Comparison of ENCODE assay signal across 22 cellular contexts in the genomic region with DNA sequence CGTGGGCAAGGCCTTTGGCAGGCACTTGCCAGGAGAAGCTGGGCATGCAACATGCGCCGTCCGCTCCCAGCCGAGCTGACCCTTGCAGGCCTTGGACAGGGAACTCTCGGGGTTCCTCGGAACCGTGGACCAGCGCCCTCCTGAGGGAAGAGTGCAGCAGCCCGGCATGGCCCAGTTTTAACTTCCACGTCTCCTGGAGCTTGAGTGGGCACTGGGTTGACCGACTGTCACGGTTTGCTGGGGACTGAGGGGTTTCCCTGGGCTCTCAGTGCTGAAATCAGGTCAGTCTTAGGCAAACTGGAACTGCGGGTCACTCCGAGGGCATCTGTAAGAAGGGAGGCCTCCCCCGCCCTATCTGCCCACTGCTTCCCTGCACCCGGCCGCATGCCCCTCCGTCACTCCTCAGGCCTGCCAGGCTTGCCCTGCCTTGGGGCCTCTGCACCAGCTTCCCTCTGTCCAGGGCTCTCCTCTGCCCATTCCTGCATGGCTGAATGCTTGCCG.
DNase-seq lines count a peak whose midpoint lies in the region; FAIRE-seq and TF ChIP-seq lines count a peak whose summit lies in the region.
"Had no signal": no experiment of that assay in that cellular context is flagged by ENCODE, and none has a peak within 500 bp of the region (broad histone marks: within the 10 kb centered on the region; RNA-seq: fewer than 3 reads in every experiment).

No MANE protein-coding gene starts in this region.

- TF ChIP-seq EP300 in sigmoid colon (IDR thresholded peaks at IDR 0.05) = no peak

- no peaks in the 10 kb centered on the region for H3K79me1 ChIP-seq in H9 (ENCODE audit: insufficient read depth, low read depth, low read length, poor library complexity, severe bottlenecking)
- H3K79me1 ChIP-seq in trophoblast cell (ENCODE audit: low read length) = no peaks in the 10 kb centered on the region

- peaks cover 48 to 59% (median 57%) of the 10 kb centered on the region in 10 experiments for H3K4me1 ChIP-seq in BLaER1 treated with 17β-estradiol and CSF1 and Interleukin-3, amounts not matched to agents 10 nM and 100 nM
- H3K4me1 ChIP-seq in H9 (ENCODE audit: insufficient read depth, low read length) (no peaks in the 10 kb centered on the region), kidney (ENCODE audit: control insufficient read depth in 1 of 2, insufficient read depth in 1 of 2, low read depth in 1 of 2, low read length in 2 of 2) (no peaks in the 10 kb centered on the region), sigmoid colon (no peaks in the 10 kb centered on the region), trophoblast cell (ENCODE audit: control insufficient read depth in 1 of 2, insufficient read depth in 2 of 2, low read length in 2 of 2) (no peaks in the 10 kb centered on the region)
- H3K4me1 ChIP-seq: A549 had no signal

- H2BK15ac ChIP-seq in H9 (ENCODE audit: low read depth, low read length) = no peak overlapping the region

- H3K27me3 ChIP-seq in BLaER1 treated with 17β-estradiol and CSF1 and Interleukin-3, amounts not matched to agents 10 nM and 100 nM = peaks cover 0 to 27% (median 6%) of the 10 kb centered on the region in 11 experiments; a peak in 11 of 22 replicates
- H3K27me3 ChIP-seq in H9 (ENCODE audit: insufficient read depth, low read length) = no peaks in the 10 kb centered on the region
- H3K27me3 ChIP-seq in sigmoid colon = no peaks in the 10 kb centered on the region
- no peaks in the 10 kb centered on the region for H3K27me3 ChIP-seq in trophoblast cell (ENCODE audit: insufficient read depth, low read length)
- H3K27me3 ChIP-seq: BLaER1 had no signal

- no peak overlapping the region for H3K56ac ChIP-seq in H9 (ENCODE audit: insufficient read length, low read depth, low read length)

- H3K4me1 Mint-ChIP-seq in H9 (peaks cover 3 to 7% of the 10 kb centered on the region in 2 experiments), HFFc6 (ENCODE audit: low read depth) (no peaks in the 10 kb centered on the region)
- H3K4me1 Mint-ChIP-seq: CD8-positive, alpha-beta memory T cell had no signal

- H3K79me2 ChIP-seq in H9 (ENCODE audit: insufficient read depth, low read length) (no peaks in the 10 kb centered on the region), trophoblast cell (ENCODE audit: control insufficient read depth, insufficient read depth, low read length, poor library complexity) (no peaks in the 10 kb centered on the region)

- H2BK120ac ChIP-seq in H9 (ENCODE audit: low read depth, low read length, poor library complexity, severe bottlenecking) (no peak overlapping the region), trophoblast cell (ENCODE audit: insufficient read depth, low read length, poor library complexity) (no peak overlapping the region)

- no peak overlapping the region for H3K4me3 Mint-ChIP-seq in H9
- H3K4me3 Mint-ChIP-seq in HFFc6 = no peak overlapping the region
- H3K4me3 Mint-ChIP-seq: CD8-positive, alpha-beta memory T cell had no signal

- H3K23me2 ChIP-seq in H9 (ENCODE audit: insufficient read length, low read depth, low read length, poor library complexity, severe bottlenecking) = peaks cover 3% of the 10 kb centered on the region

- no peak overlapping the region for H3K27ac ChIP-seq in BLaER1 treated with 17β-estradiol and CSF1 and Interleukin-3, amounts not matched to agents 10 nM and 100 nM
- no peak overlapping the region for H3K27ac ChIP-seq in H9 (ENCODE audit: insufficient read length, low read depth, low read length)
- no peak overlapping the region for H3K27ac ChIP-seq in kidney (ENCODE audit: low read depth in 2 of 2, low read length in 2 of 2)
- no peak overlapping the region for H3K27ac ChIP-seq in sigmoid colon
- H3K27ac ChIP-seq in trophoblast cell (ENCODE audit: low read depth, low read length) = no peak overlapping the region
- H3K27ac ChIP-seq: A549 had no signal

- no peak overlapping the region for H2BK20ac ChIP-seq in H9 (ENCODE audit: low read depth, low read length, poor library complexity, severe bottlenecking)

- no peak overlapping the region for H3T11ph ChIP-seq in H9 (ENCODE audit: low read length)

- no peak overlapping the region for H3K4ac ChIP-seq in H9 (ENCODE audit: low read depth, low read length)
- no peak overlapping the region for H3K4ac ChIP-seq in trophoblast cell (ENCODE audit: low read depth, low read length)

- TF ChIP-seq CTCF in H9 (conservative IDR thresholded peaks at IDR 0.05) (0 out of 3 replicates have a peak, but pooled peaks have one; percentile 21), kidney (IDR thresholded peaks at IDR 0.05; ENCODE audit: borderline replicate concordance, extremely low read depth, insufficient read depth) (no peak), sigmoid colon (IDR thresholded peaks at IDR 0.05) (no peak), HFFc6 (IDR thresholded peaks at IDR 0.05) (no peak)

- intact Hi-C loops in kidney (cut with DNase I) (no loop called here), sigmoid colon (cut with DNase I) (no loop called here)

- no peak for DNase-seq in H9
- peak; percentile 76 for DNase-seq in kidney
- peak; percentile 59 for DNase-seq in sigmoid colon
- no peak for DNase-seq in stimulated activated CD4-positive, alpha-beta T cell treated with anti-CD3 and anti-CD28 coated beads, Interleukin-4, amount 100 ng/mL, for 4 hours
- DNase-seq in trophoblast cell = no peak
- DNase-seq in HFFc6 = no peak
- DNase-seq: CD8-positive, alpha-beta memory T cell; KBM-7; NCI-H1105 treated with DMSO at 0.1 percent for 48 hours; NCI-H187; NCI-H2107; NCI-H510A; NCI-H748 treated with DMSO at 0.1 percent for 48 hours; NK-92 treated with Interleukin-12 subunit alpha and Interleukin-12 subunit beta, amount 100 ng/mL, for 24 hours; SHP77 treated with DMSO at 0.1 percent for 48 hours; SK-N-SH had no signal

- H3K9me3 ChIP-seq in BLaER1 treated with 17β-estradiol and CSF1 and Interleukin-3, amounts not matched to agents 10 nM and 100 nM (replicated peaks in 1 of 11) = peaks cover 11 to 20% (median 17%) of the 10 kb centered on the region in 11 experiments
- H3K9me3 ChIP-seq in H9 (ENCODE audit: control insufficient read depth, low read depth, low read length) (no peaks in the 10 kb centered on the region), kidney (ENCODE audit: control insufficient read depth in 1 of 2, low read length in 2 of 2) (no peaks in the 10 kb centered on the region), sigmoid colon (no peaks in the 10 kb centered on the region), trophoblast cell (ENCODE audit: insufficient read depth, low read depth, low read length) (peaks cover 2% of the 10 kb centered on the region)
- H3K9me3 ChIP-seq: A549, SK-N-SH had no signal

- H4K5ac ChIP-seq in H9 (ENCODE audit: insufficient read length, low read depth, low read length) = no peak overlapping the region

- no peak overlapping the region for H3K23ac ChIP-seq in H9 (ENCODE audit: insufficient read length, low read depth, low read length)
- H3K23ac ChIP-seq in trophoblast cell (ENCODE audit: low read length) = no peak overlapping the region

- peaks cover 1% of the 10 kb centered on the region for H3K27me3 Mint-ChIP-seq in H9 (ENCODE audit: low read depth)
- peaks cover 3% of the 10 kb centered on the region for H3K27me3 Mint-ChIP-seq in HFFc6 (ENCODE audit: insufficient read depth)

- no peak overlapping the region for H4K91ac ChIP-seq in H9 (ENCODE audit: insufficient read length, low read depth, low read length)
- no peak overlapping the region for H4K91ac ChIP-seq in trophoblast cell (ENCODE audit: low read depth, low read length)

- no peak overlapping the region for H3K4me3 ChIP-seq in BLaER1 treated with 17β-estradiol and CSF1 and Interleukin-3, amounts not matched to agents 10 nM and 100 nM
- H3K4me3 ChIP-seq in kidney (ENCODE audit: low read length in 2 of 2) (no peak overlapping the region), sigmoid colon (no peak overlapping the region), trophoblast cell (ENCODE audit: low read depth, low read length) (no peak overlapping the region)
- H3K4me3 ChIP-seq: A549, BLaER1 had no signal

- no peak overlapping the region for H2BK12ac ChIP-seq in H9 (ENCODE audit: insufficient read length, low read depth, low read length)
- H2BK12ac ChIP-seq in trophoblast cell (ENCODE audit: low read length) = no peak overlapping the region

- no peak for TF ChIP-seq POLR2A in sigmoid colon (IDR thresholded peaks at IDR 0.05)

- no peaks in the 10 kb centered on the region; a peak in 1 of 7 replicates for H3K36me3 Mint-ChIP-seq in H9 (ENCODE audit: insufficient read depth in 1 of 3, low read depth in 3 of 3)
- no peaks in the 10 kb centered on the region; the same call in 1 of the 2 replicates for H3K36me3 Mint-ChIP-seq in HFFc6 (ENCODE audit: low read depth)
- H3K36me3 Mint-ChIP-seq: CD8-positive, alpha-beta memory T cell had no signal

- H3K27ac Mint-ChIP-seq in H9 (peak overlapping the region in 2 of 3 experiments; percentile 29 to 34; a peak in 1 of 7 replicates), HFFc6 (no peak overlapping the region)

- H2AFZ ChIP-seq in H9 (ENCODE audit: low read length) (no peak overlapping the region), trophoblast cell (ENCODE audit: insufficient read depth, low read length, poor library complexity) (no peak overlapping the region)

- no peak overlapping the region for H4K12ac ChIP-seq in trophoblast cell (ENCODE audit: low read depth, low read length)

- no peak for FAIRE-seq in kidney (lab: Jason Lieb, UNC)
- FAIRE-seq: A549, D721Med, H54, RCC 7860 had no signal

- H4K20me1 ChIP-seq in BLaER1 treated with 17β-estradiol and CSF1 and Interleukin-3, amounts not matched to agents 10 nM and 100 nM = peaks cover 0 to 30% (median 14%) of the 10 kb centered on the region in 11 experiments; a peak in 13 of 22 replicates
- no peaks in the 10 kb centered on the region for H4K20me1 ChIP-seq in H9 (ENCODE audit: control insufficient read depth, insufficient read depth, insufficient read length)

- H2BK5ac ChIP-seq in H9 (ENCODE audit: insufficient read length, low read length) (no peak overlapping the region), trophoblast cell (ENCODE audit: low read depth, low read length, poor library complexity) (no peak overlapping the region)

- H3K9me3 Mint-ChIP-seq in H9 = no peaks in the 10 kb centered on the region
- H3K9me3 Mint-ChIP-seq in HFFc6 = peaks cover 30% of the 10 kb centered on the region

- no peak overlapping the region for H3K14ac ChIP-seq in H9 (ENCODE audit: insufficient read depth, low read length)
- H3K14ac ChIP-seq in trophoblast cell (ENCODE audit: low read length) = no peak overlapping the region

- H3K36me3 ChIP-seq in BLaER1 treated with 17β-estradiol and CSF1 and Interleukin-3, amounts not matched to agents 10 nM and 100 nM = no peaks in the 10 kb centered on the region
- H3K36me3 ChIP-seq in kidney (ENCODE audit: control insufficient read depth in 1 of 2, insufficient read depth in 2 of 2, low read length in 2 of 2) = no peaks in the 10 kb centered on the region
- H3K36me3 ChIP-seq in sigmoid colon = no peaks in the 10 kb centered on the region
- H3K36me3 ChIP-seq in trophoblast cell (ENCODE audit: control insufficient read depth in 1 of 2, insufficient read depth in 2 of 2, low read length in 2 of 2) = no peaks in the 10 kb centered on the region
- H3K36me3 ChIP-seq: BLaER1 had no signal

- H3K18ac ChIP-seq in H9 (ENCODE audit: insufficient read length, low read depth, low read length) (no peak overlapping the region), trophoblast cell (ENCODE audit: low read length) (no peak overlapping the region)

- H4K8ac ChIP-seq in H9 (replicated peaks; ENCODE audit: insufficient read length, low read depth, low read length) = no peak overlapping the region
- H4K8ac ChIP-seq in trophoblast cell (ENCODE audit: low read depth, low read length) = no peak overlapping the region

- no CpG with 5 or more reads among the region's 20 CpGs for WGBS in H9 (ENCODE audit: extremely low coverage, insufficient read length, low lambda C conversion rate)
- WGBS in sigmoid colon, 2 donors = 91 to 92% methylated on average over 20 of the region's 20 CpGs
- WGBS in trophoblast cell (ENCODE audit: extremely low coverage, insufficient coverage, insufficient read length) = no CpG with 5 or more reads among the region's 20 CpGs

- H2AK5ac ChIP-seq in H9 (ENCODE audit: insufficient read length, low read length) = no peak overlapping the region
- no peak overlapping the region for H2AK5ac ChIP-seq in trophoblast cell (ENCODE audit: low read length)

- no peak overlapping the region for H3K9ac ChIP-seq in BLaER1 treated with 17β-estradiol and CSF1 and Interleukin-3, amounts not matched to agents 10 nM and 100 nM
- no peak overlapping the region for H3K9ac ChIP-seq in H9 (ENCODE audit: extremely low read depth, insufficient read length, low read length)
- H3K9ac ChIP-seq in kidney (ENCODE audit: low read length in 2 of 2) = no peak overlapping the region
- H3K9ac ChIP-seq in trophoblast cell (ENCODE audit: low read length) = no peak overlapping the region
- H3K9ac ChIP-seq: BLaER1, SK-N-SH had no signal

- H3K4me2 ChIP-seq in BLaER1 treated with 17β-estradiol and CSF1 and Interleukin-3, amounts not matched to agents 10 nM and 100 nM = peak overlapping the region in 9 of 11 experiments; percentile 68 to 95 (median 75); a peak in 12 of 22 replicates
- H3K4me2 ChIP-seq in H9 (ENCODE audit: insufficient read depth, insufficient read length, low read length) = no peak overlapping the region
- H3K4me2 ChIP-seq in trophoblast cell (ENCODE audit: low read length) = no peak overlapping the region
- H3K4me2 ChIP-seq: A549, SK-N-SH had no signal

Comparison
In these comparisons a context has a peak if more than half of its experiments do, and no peak if none do; other contexts are left out.
1. H3K4me2 ChIP-seq: peak in BLaER1 treated with 17β-estradiol and CSF1 and Interleukin-3, amounts not matched to agents 10 nM and 100 nM (9 of 11); none in H9 (single experiment) and trophoblast cell (single experiment).
2. DNase-seq: peak in kidney (single experiment) and sigmoid colon (single experiment); none in H9 (single experiment), stimulated activated CD4-positive, alpha-beta T cell treated with anti-CD3 and anti-CD28 coated beads, Interleukin-4, amount 100 ng/mL, for 4 hours (0 of 2), trophoblast cell (0 of 2) and HFFc6 (single experiment).